ENCODE assay signal across 1 cellular context in genomic region chr12:79690156-79690605, GRCh38.
A peak's percentile ranks its signal among the peaks of the same experiment; 100 is the strongest.
TF ChIP-seq lines count a peak whose summit lies in the region.

No MANE protein-coding gene starts in this region.

TF ChIP-seq in HEK293, 187 proteins besides CTCF, POLR2A, EP300 and RAD21 (continued from another document and continues in another):
- TF ChIP-seq, protein P1, sequence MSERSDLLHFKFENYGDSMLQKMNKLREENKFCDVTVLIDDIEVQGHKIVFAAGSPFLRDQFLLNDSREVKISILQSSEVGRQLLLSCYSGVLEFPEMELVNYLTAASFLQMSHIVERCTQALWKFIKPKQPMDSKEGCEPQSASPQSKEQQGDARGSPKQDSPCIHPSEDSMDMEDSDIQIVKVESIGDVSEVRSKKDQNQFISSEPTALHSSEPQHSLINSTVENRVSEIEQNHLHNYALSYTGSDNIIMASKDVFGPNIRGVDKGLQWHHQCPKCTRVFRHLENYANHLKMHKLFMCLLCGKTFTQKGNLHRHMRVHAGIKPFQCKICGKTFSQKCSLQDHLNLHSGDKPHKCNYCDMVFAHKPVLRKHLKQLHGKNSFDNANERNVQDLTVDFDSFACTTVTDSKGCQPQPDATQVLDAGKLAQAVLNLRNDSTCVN (tag by site-specific recombination; optimal IDR thresholded peaks at IDR 0.05): peak; percentile 18
- TF ChIP-seq ZNF660 (tag by site-specific recombination; IDR thresholded peaks at IDR 0.05): no peak
- no peak for TF ChIP-seq WT1 (tag by site-specific recombination; IDR thresholded peaks at IDR 0.05)
- no peak for TF ChIP-seq YY2 (tag by site-specific recombination; IDR thresholded peaks at IDR 0.05)
- no peak for TF ChIP-seq ZNF391 (tag by site-specific recombination; IDR thresholded peaks at IDR 0.05; ENCODE audit: borderline replicate concordance, low read depth)
- TF ChIP-seq, protein P2, sequence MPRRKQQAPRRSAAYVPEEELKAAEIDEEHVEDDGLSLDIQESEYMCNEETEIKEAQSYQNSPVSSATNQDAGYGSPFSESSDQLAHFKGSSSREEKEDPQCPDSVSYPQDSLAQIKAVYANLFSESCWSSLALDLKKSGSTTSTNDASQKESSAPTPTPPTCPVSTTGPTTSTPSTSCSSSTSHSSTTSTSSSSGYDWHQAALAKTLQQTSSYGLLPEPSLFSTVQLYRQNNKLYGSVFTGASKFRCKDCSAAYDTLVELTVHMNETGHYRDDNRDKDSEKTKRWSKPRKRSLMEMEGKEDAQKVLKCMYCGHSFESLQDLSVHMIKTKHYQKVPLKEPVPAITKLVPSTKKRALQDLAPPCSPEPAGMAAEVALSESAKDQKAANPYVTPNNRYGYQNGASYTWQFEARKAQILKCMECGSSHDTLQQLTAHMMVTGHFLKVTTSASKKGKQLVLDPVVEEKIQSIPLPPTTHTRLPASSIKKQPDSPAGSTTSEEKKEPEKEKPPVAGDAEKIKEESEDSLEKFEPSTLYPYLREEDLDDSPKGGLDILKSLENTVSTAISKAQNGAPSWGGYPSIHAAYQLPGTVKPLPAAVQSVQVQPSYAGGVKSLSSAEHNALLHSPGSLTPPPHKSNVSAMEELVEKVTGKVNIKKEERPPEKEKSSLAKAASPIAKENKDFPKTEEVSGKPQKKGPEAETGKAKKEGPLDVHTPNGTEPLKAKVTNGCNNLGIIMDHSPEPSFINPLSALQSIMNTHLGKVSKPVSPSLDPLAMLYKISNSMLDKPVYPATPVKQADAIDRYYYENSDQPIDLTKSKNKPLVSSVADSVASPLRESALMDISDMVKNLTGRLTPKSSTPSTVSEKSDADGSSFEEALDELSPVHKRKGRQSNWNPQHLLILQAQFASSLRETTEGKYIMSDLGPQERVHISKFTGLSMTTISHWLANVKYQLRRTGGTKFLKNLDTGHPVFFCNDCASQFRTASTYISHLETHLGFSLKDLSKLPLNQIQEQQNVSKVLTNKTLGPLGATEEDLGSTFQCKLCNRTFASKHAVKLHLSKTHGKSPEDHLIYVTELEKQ (tag by site-specific recombination; IDR thresholded peaks at IDR 0.05; ENCODE audit: borderline replicate concordance): no peak
- TF ChIP-seq SP7 (tag by site-specific recombination; IDR thresholded peaks at IDR 0.05): no peak
- TF ChIP-seq ZNF707 (tag by site-specific recombination; IDR thresholded peaks at IDR 0.05): no peak
- TF ChIP-seq ZBTB49 (tag by site-specific recombination; IDR thresholded peaks at IDR 0.05; ENCODE audit: low read depth): no peak
- no peak for TF ChIP-seq SETDB1 (IDR thresholded peaks at IDR 0.05; ENCODE audit: insufficient read length, low read length)
- no peak for TF ChIP-seq GFI1B (tag by site-specific recombination; IDR thresholded peaks at IDR 0.05)
- no peak for TF ChIP-seq ZNF2 (tag by site-specific recombination; IDR thresholded peaks at IDR 0.05)
- peak; percentile 68 for TF ChIP-seq SP2 (tag by site-specific recombination; IDR thresholded peaks at IDR 0.05)
- TF ChIP-seq ZBTB17 (tag by site-specific recombination; IDR thresholded peaks at IDR 0.05): no peak
- TF ChIP-seq ZNF341 (tag by site-specific recombination; IDR thresholded peaks at IDR 0.05; ENCODE audit: low read depth): no peak
- TF ChIP-seq INSM2 (tag by site-specific recombination; IDR thresholded peaks at IDR 0.05): no peak; the same call in 1 of the 2 replicates
- TF ChIP-seq, protein P3, sequence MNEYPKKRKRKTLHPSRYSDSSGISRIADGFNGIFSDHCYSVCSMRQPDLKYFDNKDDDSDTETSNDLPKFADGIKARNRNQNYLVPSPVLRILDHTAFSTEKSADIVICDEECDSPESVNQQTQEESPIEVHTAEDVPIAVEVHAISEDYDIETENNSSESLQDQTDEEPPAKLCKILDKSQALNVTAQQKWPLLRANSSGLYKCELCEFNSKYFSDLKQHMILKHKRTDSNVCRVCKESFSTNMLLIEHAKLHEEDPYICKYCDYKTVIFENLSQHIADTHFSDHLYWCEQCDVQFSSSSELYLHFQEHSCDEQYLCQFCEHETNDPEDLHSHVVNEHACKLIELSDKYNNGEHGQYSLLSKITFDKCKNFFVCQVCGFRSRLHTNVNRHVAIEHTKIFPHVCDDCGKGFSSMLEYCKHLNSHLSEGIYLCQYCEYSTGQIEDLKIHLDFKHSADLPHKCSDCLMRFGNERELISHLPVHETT (tag by site-specific recombination; IDR thresholded peaks at IDR 0.05): no peak
- TF ChIP-seq ZSCAN23 (tag by site-specific recombination; IDR thresholded peaks at IDR 0.05): no peak
- TF ChIP-seq, protein P4, sequence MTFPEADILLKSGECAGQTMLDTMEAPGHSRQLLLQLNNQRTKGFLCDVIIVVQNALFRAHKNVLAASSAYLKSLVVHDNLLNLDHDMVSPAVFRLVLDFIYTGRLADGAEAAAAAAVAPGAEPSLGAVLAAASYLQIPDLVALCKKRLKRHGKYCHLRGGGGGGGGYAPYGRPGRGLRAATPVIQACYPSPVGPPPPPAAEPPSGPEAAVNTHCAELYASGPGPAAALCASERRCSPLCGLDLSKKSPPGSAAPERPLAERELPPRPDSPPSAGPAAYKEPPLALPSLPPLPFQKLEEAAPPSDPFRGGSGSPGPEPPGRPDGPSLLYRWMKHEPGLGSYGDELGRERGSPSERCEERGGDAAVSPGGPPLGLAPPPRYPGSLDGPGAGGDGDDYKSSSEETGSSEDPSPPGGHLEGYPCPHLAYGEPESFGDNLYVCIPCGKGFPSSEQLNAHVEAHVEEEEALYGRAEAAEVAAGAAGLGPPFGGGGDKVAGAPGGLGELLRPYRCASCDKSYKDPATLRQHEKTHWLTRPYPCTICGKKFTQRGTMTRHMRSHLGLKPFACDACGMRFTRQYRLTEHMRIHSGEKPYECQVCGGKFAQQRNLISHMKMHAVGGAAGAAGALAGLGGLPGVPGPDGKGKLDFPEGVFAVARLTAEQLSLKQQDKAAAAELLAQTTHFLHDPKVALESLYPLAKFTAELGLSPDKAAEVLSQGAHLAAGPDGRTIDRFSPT (tag by site-specific recombination; IDR thresholded peaks at IDR 0.05): no peak
- TF ChIP-seq ZNF677 (tag by site-specific recombination; IDR thresholded peaks at IDR 0.05): no peak
- TF ChIP-seq ZNF16 (tag by site-specific recombination; IDR thresholded peaks at IDR 0.05; ENCODE audit: low read depth): no peak
- no peak for TF ChIP-seq ZNF24 (tag by site-specific recombination; IDR thresholded peaks at IDR 0.05)
- TF ChIP-seq OSR2 (tag by site-specific recombination; IDR thresholded peaks at IDR 0.05): peak; percentile 54
- no peak for TF ChIP-seq ZNF366 (tag by site-specific recombination; conservative IDR thresholded peaks at IDR 0.05)
- no peak for TF ChIP-seq ZNF76 (tag by site-specific recombination; IDR thresholded peaks at IDR 0.05; ENCODE audit: borderline replicate concordance, low read depth)
- no peak for TF ChIP-seq SCRT1 (tag by site-specific recombination; IDR thresholded peaks at IDR 0.05; ENCODE audit: borderline replicate concordance)
- TF ChIP-seq, protein P5, sequence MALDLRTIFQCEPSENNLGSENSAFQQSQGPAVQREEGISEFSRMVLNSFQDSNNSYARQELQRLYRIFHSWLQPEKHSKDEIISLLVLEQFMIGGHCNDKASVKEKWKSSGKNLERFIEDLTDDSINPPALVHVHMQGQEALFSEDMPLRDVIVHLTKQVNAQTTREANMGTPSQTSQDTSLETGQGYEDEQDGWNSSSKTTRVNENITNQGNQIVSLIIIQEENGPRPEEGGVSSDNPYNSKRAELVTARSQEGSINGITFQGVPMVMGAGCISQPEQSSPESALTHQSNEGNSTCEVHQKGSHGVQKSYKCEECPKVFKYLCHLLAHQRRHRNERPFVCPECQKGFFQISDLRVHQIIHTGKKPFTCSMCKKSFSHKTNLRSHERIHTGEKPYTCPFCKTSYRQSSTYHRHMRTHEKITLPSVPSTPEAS (tag by site-specific recombination; IDR thresholded peaks at IDR 0.05): no peak
- no peak for TF ChIP-seq ZNF548 (tag by site-specific recombination; IDR thresholded peaks at IDR 0.05)
- TF ChIP-seq ZNF48 (tag by site-specific recombination; IDR thresholded peaks at IDR 0.05): no peak
- TF ChIP-seq ZFP41 (tag by site-specific recombination; IDR thresholded peaks at IDR 0.05; ENCODE audit: borderline replicate concordance): no peak
- no peak for TF ChIP-seq ZNF530 (tag by site-specific recombination; IDR thresholded peaks at IDR 0.05; ENCODE audit: low read depth)
- TF ChIP-seq, protein P6, sequence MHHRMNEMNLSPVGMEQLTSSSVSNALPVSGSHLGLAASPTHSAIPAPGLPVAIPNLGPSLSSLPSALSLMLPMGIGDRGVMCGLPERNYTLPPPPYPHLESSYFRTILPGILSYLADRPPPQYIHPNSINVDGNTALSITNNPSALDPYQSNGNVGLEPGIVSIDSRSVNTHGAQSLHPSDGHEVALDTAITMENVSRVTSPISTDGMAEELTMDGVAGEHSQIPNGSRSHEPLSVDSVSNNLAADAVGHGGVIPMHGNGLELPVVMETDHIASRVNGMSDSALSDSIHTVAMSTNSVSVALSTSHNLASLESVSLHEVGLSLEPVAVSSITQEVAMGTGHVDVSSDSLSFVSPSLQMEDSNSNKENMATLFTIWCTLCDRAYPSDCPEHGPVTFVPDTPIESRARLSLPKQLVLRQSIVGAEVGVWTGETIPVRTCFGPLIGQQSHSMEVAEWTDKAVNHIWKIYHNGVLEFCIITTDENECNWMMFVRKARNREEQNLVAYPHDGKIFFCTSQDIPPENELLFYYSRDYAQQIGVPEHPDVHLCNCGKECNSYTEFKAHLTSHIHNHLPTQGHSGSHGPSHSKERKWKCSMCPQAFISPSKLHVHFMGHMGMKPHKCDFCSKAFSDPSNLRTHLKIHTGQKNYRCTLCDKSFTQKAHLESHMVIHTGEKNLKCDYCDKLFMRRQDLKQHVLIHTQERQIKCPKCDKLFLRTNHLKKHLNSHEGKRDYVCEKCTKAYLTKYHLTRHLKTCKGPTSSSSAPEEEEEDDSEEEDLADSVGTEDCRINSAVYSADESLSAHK (tag by site-specific recombination; IDR thresholded peaks at IDR 0.05): no peak
- peak; percentile 46 for TF ChIP-seq ZNF561 (tag by site-specific recombination; IDR thresholded peaks at IDR 0.05; ENCODE audit: borderline replicate concordance)
- TF ChIP-seq ZNF404 (tag by site-specific recombination; IDR thresholded peaks at IDR 0.05): no peak
- TF ChIP-seq ZFP37 (tag by site-specific recombination; IDR thresholded peaks at IDR 0.05): no peak; the same call in 1 of the 2 replicates
- TF ChIP-seq ZNF792 (tag by site-specific recombination; IDR thresholded peaks at IDR 0.05): no peak
- TF ChIP-seq FEZF1 (tag by site-specific recombination; IDR thresholded peaks at IDR 0.05): no peak
- no peak for TF ChIP-seq ZEB2 (tag by site-specific recombination; IDR thresholded peaks at IDR 0.05)
- no peak for TF ChIP-seq MEIS1 (CRISPR knock-in tag; IDR thresholded peaks at IDR 0.05; ENCODE audit: borderline replicate concordance)
- TF ChIP-seq KLF8 (tag by site-specific recombination; IDR thresholded peaks at IDR 0.05): no peak; the same call in 1 of the 2 replicates
- TF ChIP-seq MYNN (tag by site-specific recombination; IDR thresholded peaks at IDR 0.05; ENCODE audit: borderline replicate concordance): no peak
- no peak for TF ChIP-seq ZNF324 (tag by site-specific recombination; IDR thresholded peaks at IDR 0.05)
- TF ChIP-seq ZNF596 (tag by site-specific recombination; IDR thresholded peaks at IDR 0.05): no peak
- TF ChIP-seq ZNF248 (tag by site-specific recombination; IDR thresholded peaks at IDR 0.05): no peak
- TF ChIP-seq ZNF768 (tag by site-specific recombination; IDR thresholded peaks at IDR 0.05): no peak
- TF ChIP-seq ZNF416 (tag by site-specific recombination; IDR thresholded peaks at IDR 0.05): no peak
- TF ChIP-seq ZNF571 (tag by site-specific recombination; IDR thresholded peaks at IDR 0.05): no peak
